In genomic region chr2:8229546-8229986, GRCh38 we compare ENCODE assay signal across 8 cellular contexts.
A peak's percentile ranks its signal among the peaks of the same experiment; 100 is the strongest.
DNase-seq lines count a peak whose midpoint lies in the region; ATAC-seq lines count a peak whose summit lies in the region.

No MANE protein-coding gene starts in this region.

- peak; percentile 80 for ATAC-seq in HG02885 (IDR thresholded peaks at IDR 0.05; ENCODE audit: poor library complexity, unreplicated experiment)

- DNase-seq in DMS 273 (lab: John Stamatoyannopoulos, UW; ENCODE audit: unreplicated experiment) (peak; percentile 62), DMS 273 treated with DMSO at 0.1 percent for 48 hours (lab: John Stamatoyannopoulos, UW) (no peak), NOMO-1 treated with DMSO at 0.1 percent for 48 hours (lab: John Stamatoyannopoulos, UW; ENCODE audit: unreplicated experiment) (peak; percentile 91), hepatic stellate cell (ENCODE audit: low spot score) (peak; percentile 47), cortex of kidney (lab: John Stamatoyannopoulos, UW) (no peak)
- peak; percentile 25 for DNase-seq in activated effector memory CD4-positive, alpha-beta T cell treated with Interleukin-2 at 50 U/mL for 16 hours
- peak; percentile 25 for DNase-seq in stimulated activated CD8-positive, alpha-beta memory T cell treated with anti-CD3 and anti-CD28 coated beads, Interleukin-12 subunit alpha, Interleukin-12 subunit beta, amount 100 ng/mL, for 1 hour (ENCODE audit: low read depth)

Comparison
In these comparisons a context has a peak if more than half of its experiments do, and no peak if none do; other contexts are left out.
1. DNase-seq: peak in DMS 273 (single experiment), NOMO-1 treated with DMSO at 0.1 percent for 48 hours (single experiment), activated effector memory CD4-positive, alpha-beta T cell treated with Interleukin-2 at 50 U/mL for 16 hours (single experiment), hepatic stellate cell (single experiment) and stimulated activated CD8-positive, alpha-beta memory T cell treated with anti-CD3 and anti-CD28 coated beads, Interleukin-12 subunit alpha, Interleukin-12 subunit beta, amount 100 ng/mL, for 1 hour (single experiment); none in DMS 273 treated with DMSO at 0.1 percent for 48 hours (single experiment) and cortex of kidney (single experiment).